16 cellular contexts compared by ENCODE assay signal in genomic region chr2:236623816-236624215, GRCh38.
"Had no signal": no experiment of that assay in that cellular context is flagged by ENCODE, and none has a peak within 500 bp of the region (broad histone marks: within the 10 kb centered on the region; RNA-seq: fewer than 3 reads in every experiment).

No MANE protein-coding gene starts in this region.

- H3K4me1 ChIP-seq: body of pancreas, heart left ventricle, sigmoid colon, thyroid gland, uterus had no signal

- H3K36me3 ChIP-seq: heart left ventricle, sigmoid colon, thyroid gland, uterus had no signal

- H3K9me3 ChIP-seq: body of pancreas, heart left ventricle, sigmoid colon, thyroid gland, uterus had no signal

- H3K27me3 ChIP-seq: body of pancreas, heart left ventricle, sigmoid colon, thyroid gland, uterus had no signal

- H3K4me3 ChIP-seq: body of pancreas, heart left ventricle, lung, sigmoid colon, thyroid gland, uterus had no signal

- DNase-seq: activated CD4-positive, alpha-beta memory T cell treated with anti-CD3 and anti-CD28 coated beads for 36 hours; activated CD4-positive, alpha-beta T cell treated with anti-CD3 and anti-CD28 coated beads for 36 hours; activated naive CD4-positive, alpha-beta T cell treated with Interleukin-2 at 50 U/mL for 16 hours; activated T-cell treated with anti-CD3 and anti-CD28 coated beads for 4 hours; body of pancreas; central memory CD4-positive, alpha-beta T cell; heart left ventricle; kidney; midbrain; nephron progenitor cell; stimulated activated naive CD4-positive, alpha-beta T cell; T-cell; thyroid gland; uterus had no signal

- H3K27ac ChIP-seq: body of pancreas, heart left ventricle, sigmoid colon, thyroid gland, uterus had no signal
